ENCODE assay signal across 8 cellular contexts in genomic region chr11:16604784-16605439, GRCh38.
DNase-seq lines count a peak whose midpoint lies in the region; ATAC-seq and TF ChIP-seq lines count a peak whose summit lies in the region.

No MANE protein-coding gene starts in this region.

- peak overlapping the region; percentile 26 for H3K4me3 Mint-ChIP-seq in activated CD4-positive, alpha-beta memory T cell treated with anti-CD3 and anti-CD28 coated beads, Interleukin-2, amount 10 ng/mL, durations not matched to agents 7 days and 5 days

- peak in 1 of 2 donors; percentile 25 for TF ChIP-seq POLR2A in gastroesophageal sphincter (IDR thresholded peaks at IDR 0.05)

- peaks cover 48% of the 10 kb centered on the region for H3K27me3 Mint-ChIP-seq in activated CD4-positive, alpha-beta memory T cell treated with anti-CD3 and anti-CD28 coated beads, Interleukin-2, amount 10 ng/mL, durations not matched to agents 7 days and 5 days

- POLR2A ChIA-PET in activated CD4-positive, alpha-beta memory T cell treated with anti-CD3 and anti-CD28 coated beads, Interleukin-2, amount 10 ng/mL, durations not matched to agents 7 days and 5 days (lab: Charles Lee), result no interaction called here

- no peak overlapping the region for H3K27ac Mint-ChIP-seq in activated CD4-positive, alpha-beta memory T cell treated with anti-CD3 and anti-CD28 coated beads, Interleukin-2, amount 10 ng/mL, durations not matched to agents 7 days and 5 days

- peak overlapping the region in 3 of 4 donors; percentile 44 to 85 (median 75) for H3K27ac ChIP-seq in gastroesophageal sphincter
- no peak overlapping the region for H3K27ac ChIP-seq in neutrophil

- CTCF ChIA-PET in activated CD4-positive, alpha-beta memory T cell treated with anti-CD3 and anti-CD28 coated beads, Interleukin-2, amount 10 ng/mL, durations not matched to agents 7 days and 5 days (lab: Charles Lee), result interaction anchor here (0.9 to 2.8 kb wide), 3 partner anchors 9 to 13 kb away, joined by 3 to 25 read pairs (median 5); no protein-coding TSS in a partner anchor

- 0 to 1% methylated on average over 2 to 14 of the region's 59 CpGs for WGBS in gastroesophageal sphincter (ENCODE audit: low coverage in 1 of 2), 2 donors

- TF ChIP-seq EP300 in gastroesophageal sphincter (IDR thresholded peaks at IDR 0.05), result no peak

- H3K36me3 ChIP-seq in gastroesophageal sphincter (no peaks in the 10 kb centered on the region), neutrophil (no peaks in the 10 kb centered on the region)

- H3K4me3 ChIP-seq in gastroesophageal sphincter (peak overlapping the region; percentile 21 to 69), neutrophil (ENCODE audit: low read depth in 1 of 2, low read length in 1 of 2) (peak overlapping the region; percentile 57)

- H3K27me3 ChIP-seq in gastroesophageal sphincter, result peaks cover 85% of the 10 kb centered on the region
- H3K27me3 ChIP-seq in neutrophil, result peaks cover 100% of the 10 kb centered on the region

- H3K9me3 ChIP-seq in gastroesophageal sphincter (no peaks in the 10 kb centered on the region), neutrophil (no peaks in the 10 kb centered on the region)

- TF ChIP-seq CTCF in gastroesophageal sphincter (IDR thresholded peaks at IDR 0.05) (no peak), neutrophil (IDR thresholded peaks at IDR 0.05) (no peak)

- H3K4me1 Mint-ChIP-seq in activated CD4-positive, alpha-beta memory T cell treated with anti-CD3 and anti-CD28 coated beads, Interleukin-2, amount 10 ng/mL, durations not matched to agents 7 days and 5 days, result peaks cover 18% of the 10 kb centered on the region

- H3K4me1 ChIP-seq in gastroesophageal sphincter (peaks cover 0 to 44% (median 15%) of the 10 kb centered on the region in 3 donors), neutrophil (ENCODE audit: control insufficient read depth in 1 of 2, insufficient read depth in 1 of 2, low read depth in 1 of 2, low read length in 1 of 2) (peaks cover 32 to 38% of the 10 kb centered on the region in 2 experiments)

- peak; percentile 38 for ATAC-seq in gastroesophageal sphincter
- ATAC-seq in GM19455 (IDR thresholded peaks at IDR 0.05; ENCODE audit: unreplicated experiment), result no peak
- no peak for ATAC-seq in GM21447 (IDR thresholded peaks at IDR 0.05; ENCODE audit: unreplicated experiment)
- no peak for ATAC-seq in GM18511 (IDR thresholded peaks at IDR 0.05; ENCODE audit: unreplicated experiment)

- peaks cover 5% of the 10 kb centered on the region for H3K36me3 Mint-ChIP-seq in activated CD4-positive, alpha-beta memory T cell treated with anti-CD3 and anti-CD28 coated beads, Interleukin-2, amount 10 ng/mL, durations not matched to agents 7 days and 5 days (ENCODE audit: low read depth)

- H3K9me3 Mint-ChIP-seq in activated CD4-positive, alpha-beta memory T cell treated with anti-CD3 and anti-CD28 coated beads, Interleukin-2, amount 10 ng/mL, durations not matched to agents 7 days and 5 days, result no peaks in the 10 kb centered on the region

- DNase-seq in COLO668 (lab: John Stamatoyannopoulos, UW; ENCODE audit: unreplicated experiment) (peak; percentile 80), HS-27A (ENCODE audit: low read depth) (peak; percentile 30)
- no peak for DNase-seq in activated CD4-positive, alpha-beta memory T cell treated with anti-CD3 and anti-CD28 coated beads, Interleukin-2, amount 10 ng/mL, durations not matched to agents 7 days and 5 days
